ENCODE assay signal across 1 cellular context in genomic region chr16:57810197-57811024, GRCh38.
TF ChIP-seq lines count a peak whose summit lies in the region.

No MANE protein-coding gene starts in this region.

TF ChIP-seq in HepG2, 621 proteins besides CTCF, POLR2A, EP300 and RAD21 (continued from another document and continues in another):
- TF ChIP-seq ZNF800 (CRISPR knock-in tag; IDR thresholded peaks at IDR 0.05) = no peak
- peak; percentile 84 for TF ChIP-seq ZNF501 (CRISPR knock-in tag; IDR thresholded peaks at IDR 0.05)
- TF ChIP-seq, protein P1, sequence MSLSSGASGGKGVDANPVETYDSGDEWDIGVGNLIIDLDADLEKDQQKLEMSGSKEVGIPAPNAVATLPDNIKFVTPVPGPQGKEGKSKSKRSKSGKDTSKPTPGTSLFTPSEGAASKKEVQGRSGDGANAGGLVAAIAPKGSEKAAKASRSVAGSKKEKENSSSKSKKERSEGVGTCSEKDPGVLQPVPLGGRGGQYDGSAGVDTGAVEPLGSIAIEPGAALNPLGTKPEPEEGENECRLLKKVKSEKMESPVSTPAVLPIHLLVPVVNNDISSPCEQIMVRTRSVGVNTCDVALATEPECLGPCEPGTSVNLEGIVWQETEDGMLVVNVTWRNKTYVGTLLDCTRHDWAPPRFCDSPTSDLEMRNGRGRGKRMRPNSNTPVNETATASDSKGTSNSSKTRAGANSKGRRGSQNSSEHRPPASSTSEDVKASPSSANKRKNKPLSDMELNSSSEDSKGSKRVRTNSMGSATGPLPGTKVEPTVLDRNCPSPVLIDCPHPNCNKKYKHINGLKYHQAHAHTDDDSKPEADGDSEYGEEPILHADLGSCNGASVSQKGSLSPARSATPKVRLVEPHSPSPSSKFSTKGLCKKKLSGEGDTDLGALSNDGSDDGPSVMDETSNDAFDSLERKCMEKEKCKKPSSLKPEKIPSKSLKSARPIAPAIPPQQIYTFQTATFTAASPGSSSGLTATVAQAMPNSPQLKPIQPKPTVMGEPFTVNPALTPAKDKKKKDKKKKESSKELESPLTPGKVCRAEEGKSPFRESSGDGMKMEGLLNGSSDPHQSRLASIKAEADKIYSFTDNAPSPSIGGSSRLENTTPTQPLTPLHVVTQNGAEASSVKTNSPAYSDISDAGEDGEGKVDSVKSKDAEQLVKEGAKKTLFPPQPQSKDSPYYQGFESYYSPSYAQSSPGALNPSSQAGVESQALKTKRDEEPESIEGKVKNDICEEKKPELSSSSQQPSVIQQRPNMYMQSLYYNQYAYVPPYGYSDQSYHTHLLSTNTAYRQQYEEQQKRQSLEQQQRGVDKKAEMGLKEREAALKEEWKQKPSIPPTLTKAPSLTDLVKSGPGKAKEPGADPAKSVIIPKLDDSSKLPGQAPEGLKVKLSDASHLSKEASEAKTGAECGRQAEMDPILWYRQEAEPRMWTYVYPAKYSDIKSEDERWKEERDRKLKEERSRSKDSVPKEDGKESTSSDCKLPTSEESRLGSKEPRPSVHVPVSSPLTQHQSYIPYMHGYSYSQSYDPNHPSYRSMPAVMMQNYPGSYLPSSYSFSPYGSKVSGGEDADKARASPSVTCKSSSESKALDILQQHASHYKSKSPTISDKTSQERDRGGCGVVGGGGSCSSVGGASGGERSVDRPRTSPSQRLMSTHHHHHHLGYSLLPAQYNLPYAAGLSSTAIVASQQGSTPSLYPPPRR (CRISPR knock-in tag; IDR thresholded peaks at IDR 0.05; ENCODE audit: borderline replicate concordance) = peak; percentile 80
- TF ChIP-seq FOXO1 (CRISPR knock-in tag; IDR thresholded peaks at IDR 0.05) = peak; percentile 89; the same call in 1 of the 2 replicates
- no peak for TF ChIP-seq SRSF9 (IDR thresholded peaks at IDR 0.05; ENCODE audit: borderline replicate concordance, insufficient read depth, low read depth, low read length, poor library complexity, severe bottlenecking)
- TF ChIP-seq, protein P2, sequence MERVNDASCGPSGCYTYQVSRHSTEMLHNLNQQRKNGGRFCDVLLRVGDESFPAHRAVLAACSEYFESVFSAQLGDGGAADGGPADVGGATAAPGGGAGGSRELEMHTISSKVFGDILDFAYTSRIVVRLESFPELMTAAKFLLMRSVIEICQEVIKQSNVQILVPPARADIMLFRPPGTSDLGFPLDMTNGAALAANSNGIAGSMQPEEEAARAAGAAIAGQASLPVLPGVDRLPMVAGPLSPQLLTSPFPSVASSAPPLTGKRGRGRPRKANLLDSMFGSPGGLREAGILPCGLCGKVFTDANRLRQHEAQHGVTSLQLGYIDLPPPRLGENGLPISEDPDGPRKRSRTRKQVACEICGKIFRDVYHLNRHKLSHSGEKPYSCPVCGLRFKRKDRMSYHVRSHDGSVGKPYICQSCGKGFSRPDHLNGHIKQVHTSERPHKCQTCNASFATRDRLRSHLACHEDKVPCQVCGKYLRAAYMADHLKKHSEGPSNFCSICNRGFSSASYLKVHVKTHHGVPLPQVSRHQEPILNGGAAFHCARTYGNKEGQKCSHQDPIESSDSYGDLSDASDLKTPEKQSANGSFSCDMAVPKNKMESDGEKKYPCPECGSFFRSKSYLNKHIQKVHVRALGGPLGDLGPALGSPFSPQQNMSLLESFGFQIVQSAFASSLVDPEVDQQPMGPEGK (CRISPR knock-in tag; IDR thresholded peaks at IDR 0.05) = peak; percentile 85
- TF ChIP-seq, protein P3, sequence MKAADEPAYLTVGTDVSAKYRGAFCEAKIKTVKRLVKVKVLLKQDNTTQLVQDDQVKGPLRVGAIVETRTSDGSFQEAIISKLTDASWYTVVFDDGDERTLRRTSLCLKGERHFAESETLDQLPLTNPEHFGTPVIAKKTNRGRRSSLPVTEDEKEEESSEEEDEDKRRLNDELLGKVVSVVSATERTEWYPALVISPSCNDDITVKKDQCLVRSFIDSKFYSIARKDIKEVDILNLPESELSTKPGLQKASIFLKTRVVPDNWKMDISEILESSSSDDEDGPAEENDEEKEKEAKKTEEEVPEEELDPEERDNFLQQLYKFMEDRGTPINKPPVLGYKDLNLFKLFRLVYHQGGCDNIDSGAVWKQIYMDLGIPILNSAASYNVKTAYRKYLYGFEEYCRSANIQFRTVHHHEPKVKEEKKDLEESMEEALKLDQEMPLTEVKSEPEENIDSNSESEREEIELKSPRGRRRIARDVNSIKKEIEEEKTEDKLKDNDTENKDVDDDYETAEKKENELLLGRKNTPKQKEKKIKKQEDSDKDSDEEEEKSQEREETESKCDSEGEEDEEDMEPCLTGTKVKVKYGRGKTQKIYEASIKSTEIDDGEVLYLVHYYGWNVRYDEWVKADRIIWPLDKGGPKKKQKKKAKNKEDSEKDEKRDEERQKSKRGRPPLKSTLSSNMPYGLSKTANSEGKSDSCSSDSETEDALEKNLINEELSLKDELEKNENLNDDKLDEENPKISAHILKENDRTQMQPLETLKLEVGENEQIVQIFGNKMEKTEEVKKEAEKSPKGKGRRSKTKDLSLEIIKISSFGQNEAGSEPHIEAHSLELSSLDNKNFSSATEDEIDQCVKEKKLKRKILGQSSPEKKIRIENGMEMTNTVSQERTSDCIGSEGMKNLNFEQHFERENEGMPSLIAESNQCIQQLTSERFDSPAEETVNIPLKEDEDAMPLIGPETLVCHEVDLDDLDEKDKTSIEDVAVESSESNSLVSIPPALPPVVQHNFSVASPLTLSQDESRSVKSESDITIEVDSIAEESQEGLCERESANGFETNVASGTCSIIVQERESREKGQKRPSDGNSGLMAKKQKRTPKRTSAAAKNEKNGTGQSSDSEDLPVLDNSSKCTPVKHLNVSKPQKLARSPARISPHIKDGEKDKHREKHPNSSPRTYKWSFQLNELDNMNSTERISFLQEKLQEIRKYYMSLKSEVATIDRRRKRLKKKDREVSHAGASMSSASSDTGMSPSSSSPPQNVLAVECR (CRISPR knock-in tag; IDR thresholded peaks at IDR 0.05; ENCODE audit: borderline replicate concordance) = peak; percentile 83; the same call in 1 of the 2 replicates
- TF ChIP-seq ARNT (IDR thresholded peaks at IDR 0.05) = no peak
- TF ChIP-seq ZNF441 (CRISPR knock-in tag; IDR thresholded peaks at IDR 0.05; ENCODE audit: borderline replicate concordance) = peak; percentile 85
- TF ChIP-seq, protein P4, sequence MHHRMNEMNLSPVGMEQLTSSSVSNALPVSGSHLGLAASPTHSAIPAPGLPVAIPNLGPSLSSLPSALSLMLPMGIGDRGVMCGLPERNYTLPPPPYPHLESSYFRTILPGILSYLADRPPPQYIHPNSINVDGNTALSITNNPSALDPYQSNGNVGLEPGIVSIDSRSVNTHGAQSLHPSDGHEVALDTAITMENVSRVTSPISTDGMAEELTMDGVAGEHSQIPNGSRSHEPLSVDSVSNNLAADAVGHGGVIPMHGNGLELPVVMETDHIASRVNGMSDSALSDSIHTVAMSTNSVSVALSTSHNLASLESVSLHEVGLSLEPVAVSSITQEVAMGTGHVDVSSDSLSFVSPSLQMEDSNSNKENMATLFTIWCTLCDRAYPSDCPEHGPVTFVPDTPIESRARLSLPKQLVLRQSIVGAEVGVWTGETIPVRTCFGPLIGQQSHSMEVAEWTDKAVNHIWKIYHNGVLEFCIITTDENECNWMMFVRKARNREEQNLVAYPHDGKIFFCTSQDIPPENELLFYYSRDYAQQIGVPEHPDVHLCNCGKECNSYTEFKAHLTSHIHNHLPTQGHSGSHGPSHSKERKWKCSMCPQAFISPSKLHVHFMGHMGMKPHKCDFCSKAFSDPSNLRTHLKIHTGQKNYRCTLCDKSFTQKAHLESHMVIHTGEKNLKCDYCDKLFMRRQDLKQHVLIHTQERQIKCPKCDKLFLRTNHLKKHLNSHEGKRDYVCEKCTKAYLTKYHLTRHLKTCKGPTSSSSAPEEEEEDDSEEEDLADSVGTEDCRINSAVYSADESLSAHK (CRISPR knock-in tag; IDR thresholded peaks at IDR 0.05; ENCODE audit: borderline replicate concordance) = no peak
- no peak for TF ChIP-seq GPN1 (CRISPR knock-in tag; IDR thresholded peaks at IDR 0.05; ENCODE audit: borderline replicate concordance)
- peak; percentile 45; the same call in 1 of the 2 replicates for TF ChIP-seq ZNF782 (CRISPR knock-in tag; IDR thresholded peaks at IDR 0.05; ENCODE audit: borderline replicate concordance)
- no peak for TF ChIP-seq RBM22 (optimal IDR thresholded peaks at IDR 0.05; ENCODE audit: low read length)
- no peak for TF ChIP-seq TERF1 (CRISPR knock-in tag; IDR thresholded peaks at IDR 0.05)
- peak; percentile 76; the same call in 1 of the 2 replicates for TF ChIP-seq GATA4 (IDR thresholded peaks at IDR 0.05; ENCODE audit: borderline replicate concordance, low read depth)
- TF ChIP-seq JUND (CRISPR knock-in tag; IDR thresholded peaks at IDR 0.05) = peak; percentile 96
- TF ChIP-seq KLF16 (CRISPR knock-in tag; IDR thresholded peaks at IDR 0.05) = peak; percentile 38 to 71; a peak in 2 of 4 replicates
- TF ChIP-seq ELF1 (CRISPR knock-in tag; IDR thresholded peaks at IDR 0.05) = peak; percentile 64; the same call in 1 of the 2 replicates
- TF ChIP-seq, protein P5, sequence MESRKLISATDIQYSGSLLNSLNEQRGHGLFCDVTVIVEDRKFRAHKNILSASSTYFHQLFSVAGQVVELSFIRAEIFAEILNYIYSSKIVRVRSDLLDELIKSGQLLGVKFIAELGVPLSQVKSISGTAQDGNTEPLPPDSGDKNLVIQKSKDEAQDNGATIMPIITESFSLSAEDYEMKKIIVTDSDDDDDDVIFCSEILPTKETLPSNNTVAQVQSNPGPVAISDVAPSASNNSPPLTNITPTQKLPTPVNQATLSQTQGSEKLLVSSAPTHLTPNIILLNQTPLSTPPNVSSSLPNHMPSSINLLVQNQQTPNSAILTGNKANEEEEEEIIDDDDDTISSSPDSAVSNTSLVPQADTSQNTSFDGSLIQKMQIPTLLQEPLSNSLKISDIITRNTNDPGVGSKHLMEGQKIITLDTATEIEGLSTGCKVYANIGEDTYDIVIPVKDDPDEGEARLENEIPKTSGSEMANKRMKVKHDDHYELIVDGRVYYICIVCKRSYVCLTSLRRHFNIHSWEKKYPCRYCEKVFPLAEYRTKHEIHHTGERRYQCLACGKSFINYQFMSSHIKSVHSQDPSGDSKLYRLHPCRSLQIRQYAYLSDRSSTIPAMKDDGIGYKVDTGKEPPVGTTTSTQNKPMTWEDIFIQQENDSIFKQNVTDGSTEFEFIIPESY (CRISPR knock-in tag; IDR thresholded peaks at IDR 0.05) = peak; percentile 87
- TF ChIP-seq KDM3A (CRISPR knock-in tag; IDR thresholded peaks at IDR 0.05; ENCODE audit: low read depth) = peak; percentile 48; the same call in 1 of the 2 replicates
- TF ChIP-seq, protein P6, sequence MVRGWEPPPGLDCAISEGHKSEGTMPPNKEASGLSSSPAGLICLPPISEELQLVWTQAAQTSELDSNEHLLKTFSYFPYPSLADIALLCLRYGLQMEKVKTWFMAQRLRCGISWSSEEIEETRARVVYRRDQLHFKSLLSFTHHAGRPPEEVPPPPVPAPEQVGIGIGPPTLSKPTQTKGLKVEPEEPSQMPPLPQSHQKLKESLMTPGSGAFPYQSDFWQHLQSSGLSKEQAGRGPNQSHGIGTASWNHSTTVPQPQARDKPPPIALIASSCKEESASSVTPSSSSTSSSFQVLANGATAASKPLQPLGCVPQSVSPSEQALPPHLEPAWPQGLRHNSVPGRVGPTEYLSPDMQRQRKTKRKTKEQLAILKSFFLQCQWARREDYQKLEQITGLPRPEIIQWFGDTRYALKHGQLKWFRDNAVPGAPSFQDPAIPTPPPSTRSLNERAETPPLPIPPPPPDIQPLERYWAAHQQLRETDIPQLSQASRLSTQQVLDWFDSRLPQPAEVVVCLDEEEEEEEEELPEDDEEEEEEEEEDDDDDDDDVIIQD (CRISPR knock-in tag; IDR thresholded peaks at IDR 0.05; ENCODE audit: low read depth) = peak; percentile 70; the same call in 1 of the 2 replicates
- TF ChIP-seq ZNF543 (CRISPR knock-in tag; IDR thresholded peaks at IDR 0.05) = peak; percentile 46; the same call in 1 of the 2 replicates
- TF ChIP-seq ESRRA (CRISPR knock-in tag; IDR thresholded peaks at IDR 0.05; ENCODE audit: low read depth) = no peak; the same call in 1 of the 2 replicates
- no peak for TF ChIP-seq ZNF660 (CRISPR knock-in tag; IDR thresholded peaks at IDR 0.05; ENCODE audit: borderline replicate concordance, low read depth)
- no peak for TF ChIP-seq BHLHE40 (IDR thresholded peaks at IDR 0.05; ENCODE audit: low read length)
- TF ChIP-seq NFYC (CRISPR knock-in tag; IDR thresholded peaks at IDR 0.05) = peak; percentile 6; the same call in 1 of the 2 replicates
- TF ChIP-seq STAG1 (CRISPR knock-in tag; IDR thresholded peaks at IDR 0.05) = peak; percentile 10; the same call in 1 of the 2 replicates
- TF ChIP-seq ZNF143 (CRISPR knock-in tag; IDR thresholded peaks at IDR 0.05) = no peak
- no peak for TF ChIP-seq RARG (CRISPR knock-in tag; IDR thresholded peaks at IDR 0.05; ENCODE audit: low read depth)
- TF ChIP-seq CREM (IDR thresholded peaks at IDR 0.05) = peak; percentile 71; the same call in 1 of the 2 replicates
- TF ChIP-seq CREM (CRISPR knock-in tag; IDR thresholded peaks at IDR 0.05) = no peak
- TF ChIP-seq SALL1 (CRISPR knock-in tag; IDR thresholded peaks at IDR 0.05) = peak; percentile 96
- no peak for TF ChIP-seq RFXAP (CRISPR knock-in tag; IDR thresholded peaks at IDR 0.05; ENCODE audit: borderline replicate concordance)
- TF ChIP-seq HDAC6 (IDR thresholded peaks at IDR 0.05; ENCODE audit: low read depth, low read length) = no peak
- TF ChIP-seq NAIF1 (CRISPR knock-in tag; IDR thresholded peaks at IDR 0.05; ENCODE audit: borderline replicate concordance) = no peak
- TF ChIP-seq ZEB1 (IDR thresholded peaks at IDR 0.05; ENCODE audit: insufficient replicate concordance, low read depth) = no peak
- no peak for TF ChIP-seq HCFC1 (IDR thresholded peaks at IDR 0.05; ENCODE audit: low read depth, low read length)
- TF ChIP-seq ZNF569 (CRISPR knock-in tag; IDR thresholded peaks at IDR 0.05; ENCODE audit: borderline replicate concordance) = peak; percentile 60; the same call in 1 of the 2 replicates
- TF ChIP-seq ZC3H4 (CRISPR knock-in tag; IDR thresholded peaks at IDR 0.05; ENCODE audit: borderline replicate concordance) = no peak
- peak; percentile 65 for TF ChIP-seq PPARG (CRISPR knock-in tag; conservative IDR thresholded peaks at IDR 0.05)
- peak; percentile 79; the same call in 1 of the 2 replicates for TF ChIP-seq FOSL1 (CRISPR knock-in tag; IDR thresholded peaks at IDR 0.05; ENCODE audit: borderline replicate concordance)
